In the genomic region with DNA sequence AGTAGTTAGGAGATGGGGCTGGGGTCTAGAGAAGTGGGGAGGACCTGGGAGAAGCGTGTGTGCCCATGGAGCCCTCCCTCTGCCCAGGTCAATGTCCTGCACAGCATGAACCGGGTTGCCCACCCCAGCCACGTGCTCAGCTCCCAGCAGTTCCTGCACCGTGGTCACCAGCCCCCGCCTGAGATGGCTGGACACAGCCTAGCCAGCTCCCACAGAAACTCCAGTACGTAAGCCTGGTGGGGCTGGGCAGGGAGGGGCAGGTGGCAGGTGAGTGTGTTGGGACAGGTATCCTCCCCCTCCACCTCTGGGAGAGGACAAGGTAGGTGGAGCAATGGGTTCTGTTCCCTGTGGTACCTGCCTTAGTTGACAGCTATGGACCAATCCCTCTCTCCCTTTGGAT, we compare ENCODE assay signal across 21 cellular contexts. TPM values are rescaled to one million over a fixed set of nuclear protein-coding genes. Genes with fewer than 3 reads are reported as not detected.
DNase-seq lines count a peak whose midpoint lies in the region; ATAC-seq, FAIRE-seq and TF ChIP-seq lines count a peak whose summit lies in the region.
"Had no signal": no experiment of that assay in that cellular context is flagged by ENCODE, and none has a peak within 500 bp of the region (broad histone marks: within the 10 kb centered on the region; RNA-seq: fewer than 3 reads in every experiment).

No MANE protein-coding gene starts in this region.

- POLR2A ChIA-PET in endothelial cell of umbilical vein (lab: Charles Lee) = no interaction called here

- ATAC-seq in right cardiac atrium (no peak), upper lobe of right lung (peak; percentile 6)
- ATAC-seq: A549, GM23338, HCT116 had no signal

- H3K4me3 ChIP-seq in right atrium auricular region (no peak overlapping the region), right cardiac atrium (ENCODE audit: low read length) (no peak overlapping the region), endothelial cell of umbilical vein (replicated peaks in 1 of 3; ENCODE audit: insufficient read depth in 1 of 3, low read depth in 1 of 3, low read length in 3 of 3) (no peak overlapping the region), upper lobe of right lung (no peak overlapping the region), kidney (ENCODE audit: low read length in 2 of 2) (no peak overlapping the region), esophagus muscularis mucosa (no peak overlapping the region)
- H3K4me3 ChIP-seq: A549, BLaER1, GM23338 had no signal

- DNase-seq in right atrium auricular region (ENCODE audit: low spot score) (peak; percentile 32), right cardiac atrium (no peak), endothelial cell of umbilical vein (ENCODE audit: low read depth, low spot score) (no peak), posterior vena cava (ENCODE audit: low spot score) (peak; percentile 66), upper lobe of right lung (no peak), kidney (no peak), esophagus muscularis mucosa (ENCODE audit: extremely low spot score) (no peak), SKM-1 (lab: John Stamatoyannopoulos, UW; ENCODE audit: unreplicated experiment) (no peak)
- DNase-seq: CD4-positive, alpha-beta memory T cell; DMS153; DMS79; GDM1; HFFc6 had no signal

- H3K27ac ChIP-seq in right atrium auricular region (no peak overlapping the region), right cardiac atrium (ENCODE audit: low read length) (no peak overlapping the region), endothelial cell of umbilical vein (ENCODE audit: insufficient read depth, low read depth, low read length) (no peak overlapping the region), upper lobe of right lung (peak overlapping the region; percentile 2), kidney (ENCODE audit: low read depth in 2 of 2, low read length in 2 of 2) (no peak overlapping the region), esophagus muscularis mucosa (replicated peaks in 1 of 4) (no peak overlapping the region)
- H3K27ac ChIP-seq: 22Rv1, A549, BLaER1 had no signal

- H3K27me3 ChIP-seq in right atrium auricular region = no peaks in the 10 kb centered on the region
- no peaks in the 10 kb centered on the region for H3K27me3 ChIP-seq in right cardiac atrium (ENCODE audit: control insufficient read depth, insufficient read depth)
- H3K27me3 ChIP-seq in endothelial cell of umbilical vein (ENCODE audit: control insufficient read depth in 2 of 2, insufficient read depth in 2 of 2, low read length in 2 of 2) = no peaks in the 10 kb centered on the region
- H3K27me3 ChIP-seq in upper lobe of right lung = no peaks in the 10 kb centered on the region
- H3K27me3 ChIP-seq in esophagus muscularis mucosa = no peaks in the 10 kb centered on the region
- H3K27me3 ChIP-seq: BLaER1 had no signal

- TF ChIP-seq CTCF in right atrium auricular region (IDR thresholded peaks at IDR 0.05) (no peak), endothelial cell of umbilical vein (IDR thresholded peaks at IDR 0.05; ENCODE audit: extremely low read depth in 1 of 2, insufficient read depth in 1 of 2, low read depth in 1 of 2, low read length in 2 of 2) (no peak), upper lobe of right lung (IDR thresholded peaks at IDR 0.05) (no peak), kidney (IDR thresholded peaks at IDR 0.05; ENCODE audit: borderline replicate concordance, extremely low read depth, insufficient read depth) (no peak), esophagus muscularis mucosa (IDR thresholded peaks at IDR 0.05) (no peak)

- H3K4me1 ChIP-seq in right atrium auricular region (no peaks in the 10 kb centered on the region), right cardiac atrium (ENCODE audit: control insufficient read depth, insufficient read depth, low read length) (no peaks in the 10 kb centered on the region), endothelial cell of umbilical vein (ENCODE audit: control insufficient read depth, extremely low read depth, insufficient read depth, low read length) (peaks cover 14% of the 10 kb centered on the region), upper lobe of right lung (peaks cover 6% of the 10 kb centered on the region), kidney (ENCODE audit: control insufficient read depth in 1 of 2, insufficient read depth in 1 of 2, low read depth in 1 of 2, low read length in 2 of 2) (no peaks in the 10 kb centered on the region), esophagus muscularis mucosa (no peaks in the 10 kb centered on the region)
- H3K4me1 ChIP-seq: A549 had no signal

- TF ChIP-seq POLR2A in endothelial cell of umbilical vein (IDR thresholded peaks at IDR 0.05; ENCODE audit: low read depth, low read length) = no peak
- TF ChIP-seq POLR2A in esophagus muscularis mucosa (IDR thresholded peaks at IDR 0.05; ENCODE audit: low read depth) = no peak

- CTCF ChIA-PET in endothelial cell of umbilical vein (lab: Charles Lee) = interaction anchor here (0.7 to 1.3 kb wide), 2 partner anchors 9 to 37 kb away, joined by 3 to 4 read pairs; no protein-coding TSS in a partner anchor

- H3K36me3 ChIP-seq in right atrium auricular region = peaks cover 15% of the 10 kb centered on the region
- H3K36me3 ChIP-seq in endothelial cell of umbilical vein (ENCODE audit: control insufficient read depth in 2 of 2, extremely low read depth in 1 of 2, insufficient read depth in 2 of 2, low read length in 2 of 2) = peaks cover 0 to 14% of the 10 kb centered on the region in 2 experiments
- H3K36me3 ChIP-seq in upper lobe of right lung = peaks cover 26% of the 10 kb centered on the region
- H3K36me3 ChIP-seq in kidney (ENCODE audit: control insufficient read depth in 1 of 2, insufficient read depth in 2 of 2, low read length in 2 of 2) = peaks cover 28 to 35% of the 10 kb centered on the region in 2 donors
- peaks cover 3 to 86% (median 45%) of the 10 kb centered on the region in 4 donors for H3K36me3 ChIP-seq in esophagus muscularis mucosa

- H4K20me1 ChIP-seq in endothelial cell of umbilical vein (replicated peaks; ENCODE audit: control insufficient read depth, extremely low read depth, insufficient read depth, low read length) = no peaks in the 10 kb centered on the region
- H4K20me1 ChIP-seq: BLaER1 had no signal

- peak overlapping the region; percentile 87 for H2AFZ ChIP-seq in endothelial cell of umbilical vein (ENCODE audit: low read depth, low read length)
- H2AFZ ChIP-seq: GM23338 had no signal

- dilution Hi-C loops in endothelial cell of umbilical vein (cut with MboI; ENCODE audit: extremely low pct_ligation_motif_present, low sequenced_read_pairs) = no loop called here

- H3K9me3 ChIP-seq in right atrium auricular region = no peaks in the 10 kb centered on the region
- no peaks in the 10 kb centered on the region for H3K9me3 ChIP-seq in right cardiac atrium (ENCODE audit: control insufficient read depth, low read length)
- H3K9me3 ChIP-seq in endothelial cell of umbilical vein (replicated peaks; ENCODE audit: control insufficient read depth, insufficient read depth, low read length) = no peaks in the 10 kb centered on the region
- no peaks in the 10 kb centered on the region for H3K9me3 ChIP-seq in upper lobe of right lung
- H3K9me3 ChIP-seq in kidney (ENCODE audit: control insufficient read depth in 1 of 2, low read length in 2 of 2) = no peaks in the 10 kb centered on the region
- H3K9me3 ChIP-seq in esophagus muscularis mucosa = no peaks in the 10 kb centered on the region
- H3K9me3 ChIP-seq: A549, BLaER1 had no signal

- WGBS in right cardiac atrium = 96% methylated on average over 6 of the region's 6 CpGs
- WGBS in esophagus muscularis mucosa = 91% methylated on average over 4 of the region's 6 CpGs

- peak overlapping the region; percentile 20 for H3K4me2 ChIP-seq in endothelial cell of umbilical vein (ENCODE audit: insufficient read depth, low read length)
- H3K4me2 ChIP-seq: A549, BLaER1, GM23338 had no signal

- H3K9ac ChIP-seq in endothelial cell of umbilical vein (replicated peaks; ENCODE audit: extremely low read depth, insufficient read depth, low read length) (no peak overlapping the region), kidney (ENCODE audit: low read length in 2 of 2) (no peak overlapping the region)
- H3K9ac ChIP-seq: BLaER1 had no signal

- no TSS peak for BruUV-seq in endothelial cell of umbilical vein (replicated peaks; lab: Mats Ljungman, UMichigan)

- intact Hi-C loops in right cardiac atrium (cut with DNase I) (no loop called here), endothelial cell of umbilical vein (cut with micrococcal nuclease) (loop anchor here (1.0 kb wide), 1 partner anchor 9 kb away; no protein-coding TSS in a partner anchor), posterior vena cava (cut with DNase I) (no loop called here), upper lobe of right lung (cut with DNase I) (no loop called here), kidney (cut with DNase I) (no loop called here), esophagus muscularis mucosa (cut with DNase I) (no loop called here)

- no peaks in the 10 kb centered on the region for H3K9me1 ChIP-seq in endothelial cell of umbilical vein (replicated peaks; ENCODE audit: control insufficient read depth, extremely low read depth, insufficient read depth, low read length)

- TF ChIP-seq EP300 in esophagus muscularis mucosa (IDR thresholded peaks at IDR 0.05) = no peak

- FAIRE-seq in endothelial cell of umbilical vein (lab: Jason Lieb, UNC) (no peak), kidney (lab: Jason Lieb, UNC) (no peak)
- FAIRE-seq: A549, GM12892, H54 had no signal

- no peaks in the 10 kb centered on the region for H3K79me2 ChIP-seq in endothelial cell of umbilical vein (ENCODE audit: control insufficient read depth, insufficient read depth, low read length)

RNA-seq across cellular contexts. Expression of gene CLSTN3, which starts 20.7 kb away (rescaled TPM):
- total RNA-seq in right atrium auricular region (1 to 10 TPM; 6.1 to 8.3 TPM), right cardiac atrium (10 to 100 TPM in 3 of 4 donors, 1 to 10 TPM in 1; 7.0 to 11.1 (median 10.7) TPM), endothelial cell of umbilical vein (24.2 and 27.8 TPM in 2 replicates), posterior vena cava (10 to 100 TPM; 31.0 to 31.7 TPM), upper lobe of right lung (48.2 TPM), kidney (64.2 TPM), esophagus muscularis mucosa (10 to 100 TPM in 3 of 4 donors, 1 to 10 TPM in 1; 9.6 to 25.6 (median 19.3) TPM)
- polyA plus RNA-seq in right cardiac atrium (13.6 TPM), endothelial cell of umbilical vein (38.9 and 45.9 TPM in 2 replicates), kidney (ENCODE audit: insufficient read depth, low read depth, low replicate concordance) (33.0 TPM)
- polyA plus RNA-seq in endothelial cell of umbilical vein (2011; cell fraction: cytosol; rRNA removed) = 23.0 TPM in 2 replicates
- polyA plus RNA-seq in endothelial cell of umbilical vein (2011; cell fraction: nucleus; rRNA removed) = 47.4 and 50.2 TPM in 2 replicates
- polyA plus RNA-seq in endothelial cell of umbilical vein (2012) = 26.0 and 28.7 TPM in 2 replicates
- 66.8 and 96.6 TPM in 2 replicates for polyA minus RNA-seq in endothelial cell of umbilical vein
- polyA minus RNA-seq in endothelial cell of umbilical vein (2011; cell fraction: cytosol; rRNA and poly(A)+ RNA removed) = 11.8 TPM
- 27.2 and 28.1 TPM in 2 replicates for polyA minus RNA-seq in endothelial cell of umbilical vein (2011; cell fraction: nucleus; rRNA and poly(A)+ RNA removed)
- polyA plus RNA-seq: CD14-positive monocyte had no signal

RNA-seq across cellular contexts. Expression of gene RBP5, which starts 22.2 kb away (rescaled TPM):
- not detected for total RNA-seq in right atrium auricular region
- 1 to 10 TPM in 1 of 4 donors, under 1 TPM in 2, not detected in 1; 0.47 to 1.7 (median 0.65) TPM for total RNA-seq in right cardiac atrium
- polyA plus RNA-seq in right cardiac atrium = 0.77 TPM
- not detected in 2 replicates for total RNA-seq in endothelial cell of umbilical vein
- 0.11 and 0.12 TPM in 2 replicates for polyA plus RNA-seq in endothelial cell of umbilical vein
- polyA plus RNA-seq in endothelial cell of umbilical vein (2011; cell fraction: cytosol; rRNA removed) = 0.19 and 0.20 TPM in 2 replicates
- polyA plus RNA-seq in endothelial cell of umbilical vein (2011; cell fraction: nucleus; rRNA removed) = 0.59 and 1.5 TPM in 2 replicates
- 0.71 and 1.3 TPM in 2 replicates for polyA plus RNA-seq in endothelial cell of umbilical vein (2012)
- 0.25 TPM in 1 of 2 replicates, not detected in the other for polyA minus RNA-seq in endothelial cell of umbilical vein
- not detected for polyA minus RNA-seq in endothelial cell of umbilical vein (2011; cell fraction: cytosol; rRNA and poly(A)+ RNA removed)
- polyA minus RNA-seq in endothelial cell of umbilical vein (2011; cell fraction: nucleus; rRNA and poly(A)+ RNA removed) = not detected in 2 replicates
- total RNA-seq in posterior vena cava = 1 to 10 TPM; 5.1 to 5.7 TPM
- 7.1 TPM for total RNA-seq in upper lobe of right lung
- total RNA-seq in kidney = 74.6 TPM
- polyA plus RNA-seq in kidney (ENCODE audit: insufficient read depth, low read depth, low replicate concordance) = 609 TPM
- 1 to 10 TPM in 2 of 4 donors, under 1 TPM in 2; 0.46 to 5.0 (median 0.91) TPM for total RNA-seq in esophagus muscularis mucosa
- total RNA-seq: HFFc6 had no signal
- polyA plus RNA-seq: CD14-positive monocyte; CD4-positive, alpha-beta memory T cell had no signal

RNA-seq across cellular contexts. Expression of gene PEX5, which starts 38.6 kb away (rescaled TPM):
- total RNA-seq in right atrium auricular region (10 to 100 TPM; 11.6 to 25.0 TPM), right cardiac atrium (10 to 100 TPM; 23.5 to 35.2 (median 29.8) TPM), endothelial cell of umbilical vein (24.2 and 32.3 TPM in 2 replicates), posterior vena cava (10 to 100 TPM; 34.7 to 39.6 TPM), upper lobe of right lung (46.7 TPM), kidney (42.3 TPM), esophagus muscularis mucosa (10 to 100 TPM; 32.8 to 53.5 (median 38.4) TPM)
- polyA plus RNA-seq in right cardiac atrium (13.0 TPM), endothelial cell of umbilical vein (11.4 and 12.9 TPM in 2 replicates), kidney (ENCODE audit: insufficient read depth, low read depth, low replicate concordance) (30.8 TPM)
- polyA plus RNA-seq in endothelial cell of umbilical vein (2011; cell fraction: cytosol; rRNA removed) = 13.9 and 14.3 TPM in 2 replicates
- polyA plus RNA-seq in endothelial cell of umbilical vein (2011; cell fraction: nucleus; rRNA removed) = 21.3 and 21.5 TPM in 2 replicates
- polyA plus RNA-seq in endothelial cell of umbilical vein (2012) = 18.3 and 22.9 TPM in 2 replicates
- polyA minus RNA-seq in endothelial cell of umbilical vein = 16.4 and 19.0 TPM in 2 replicates
- 12.1 TPM for polyA minus RNA-seq in endothelial cell of umbilical vein (2011; cell fraction: cytosol; rRNA and poly(A)+ RNA removed)
- 18.2 and 21.5 TPM in 2 replicates for polyA minus RNA-seq in endothelial cell of umbilical vein (2011; cell fraction: nucleus; rRNA and poly(A)+ RNA removed)

RNA-seq across cellular contexts. Expression of gene C1RL, which starts 41.8 kb away (rescaled TPM):
- total RNA-seq in right atrium auricular region = 10 to 100 TPM; 18.7 to 34.7 TPM
- total RNA-seq in right cardiac atrium = 10 to 100 TPM; 17.6 to 29.6 (median 21.6) TPM
- polyA plus RNA-seq in right cardiac atrium = 16.7 TPM
- total RNA-seq in endothelial cell of umbilical vein = 22.5 and 25.0 TPM in 2 replicates
- polyA plus RNA-seq in endothelial cell of umbilical vein = 20.9 and 26.3 TPM in 2 replicates
- polyA plus RNA-seq in endothelial cell of umbilical vein (2011; cell fraction: cytosol; rRNA removed) = 13.6 and 17.1 TPM in 2 replicates
- 15.9 and 16.0 TPM in 2 replicates for polyA plus RNA-seq in endothelial cell of umbilical vein (2011; cell fraction: nucleus; rRNA removed)
- polyA plus RNA-seq in endothelial cell of umbilical vein (2012) = 16.7 and 24.1 TPM in 2 replicates
- 26.8 and 31.1 TPM in 2 replicates for polyA minus RNA-seq in endothelial cell of umbilical vein
- polyA minus RNA-seq in endothelial cell of umbilical vein (2011; cell fraction: cytosol; rRNA and poly(A)+ RNA removed) = 12.6 TPM
- 10.4 and 13.0 TPM in 2 replicates for polyA minus RNA-seq in endothelial cell of umbilical vein (2011; cell fraction: nucleus; rRNA and poly(A)+ RNA removed)
- 100 to 1,000 TPM in 1 of 2 donors, 10 to 100 TPM in 1; 79.5 to 122 TPM for total RNA-seq in posterior vena cava
- total RNA-seq in upper lobe of right lung = 91.6 TPM
- 147 TPM for total RNA-seq in kidney
- 25.2 TPM for polyA plus RNA-seq in kidney (ENCODE audit: insufficient read depth, low read depth, low replicate concordance)
- total RNA-seq in esophagus muscularis mucosa = 100 to 1,000 TPM in 1 of 4 donors, 10 to 100 TPM in 3; 64.8 to 159 (median 88.2) TPM

RNA-seq across cellular contexts. Expression of gene C1R, which starts 58.6 kb away (rescaled TPM):
- total RNA-seq in right atrium auricular region (100 to 1,000 TPM; 191 to 467 TPM), right cardiac atrium (100 to 1,000 TPM; 245 to 447 (median 372) TPM), endothelial cell of umbilical vein (3.1 and 3.6 TPM in 2 replicates), posterior vena cava (1,000 to 10,000 TPM; 1,008 to 1,686 TPM), upper lobe of right lung (367 TPM), kidney (514 TPM), esophagus muscularis mucosa (100 to 1,000 TPM; 324 to 603 (median 572) TPM)
- polyA plus RNA-seq in right cardiac atrium (201 TPM), endothelial cell of umbilical vein (5.1 and 5.8 TPM in 2 replicates), kidney (ENCODE audit: insufficient read depth, low read depth, low replicate concordance) (183 TPM)
- polyA plus RNA-seq in endothelial cell of umbilical vein (2011; cell fraction: cytosol; rRNA removed) = 3.4 and 3.9 TPM in 2 replicates
- 2.6 and 3.6 TPM in 2 replicates for polyA plus RNA-seq in endothelial cell of umbilical vein (2011; cell fraction: nucleus; rRNA removed)
- 2.7 and 2.8 TPM in 2 replicates for polyA plus RNA-seq in endothelial cell of umbilical vein (2012)
- polyA minus RNA-seq in endothelial cell of umbilical vein = 2.4 and 4.1 TPM in 2 replicates
- polyA minus RNA-seq in endothelial cell of umbilical vein (2011; cell fraction: cytosol; rRNA and poly(A)+ RNA removed) = 1.4 TPM
- polyA minus RNA-seq in endothelial cell of umbilical vein (2011; cell fraction: nucleus; rRNA and poly(A)+ RNA removed) = 0.53 and 2.5 TPM in 2 replicates

Comparison
In these comparisons a context has a peak if more than half of its experiments do, and no peak if none do; other contexts are left out.
1. DNase-seq: peak in right atrium auricular region (single experiment) and posterior vena cava (single experiment); none in right cardiac atrium (0 of 3), endothelial cell of umbilical vein (single experiment), upper lobe of right lung (single experiment), kidney (single experiment), esophagus muscularis mucosa (single experiment) and SKM-1 (single experiment).